ENCODE assay signal across 12 cellular contexts in the genomic region with DNA sequence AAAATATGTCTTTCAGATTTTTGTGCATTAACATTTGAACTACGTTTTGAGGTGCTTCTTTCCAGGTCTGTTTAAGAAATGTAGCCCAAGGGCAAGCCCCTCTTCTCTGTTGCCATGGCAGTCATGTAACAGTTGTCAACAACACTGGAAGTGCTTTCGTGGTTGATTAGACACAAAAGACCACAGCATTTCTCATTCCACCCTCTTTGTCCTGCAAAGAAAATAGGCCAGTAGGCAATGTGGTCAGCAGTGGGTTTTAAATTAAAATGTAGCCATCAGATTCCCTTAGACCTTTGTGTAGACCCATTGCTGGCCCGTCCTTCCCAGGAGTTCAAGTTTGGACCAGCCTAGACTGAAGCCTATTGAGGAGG. TPM values are rescaled to one million over a fixed set of nuclear protein-coding genes. Genes with fewer than 3 reads are reported as not detected.
A peak's percentile ranks its signal among the peaks of the same experiment; 100 is the strongest.
DNase-seq lines count a peak whose midpoint lies in the region; ATAC-seq and TF ChIP-seq lines count a peak whose summit lies in the region.
"Had no signal": no experiment of that assay in that cellular context is flagged by ENCODE, and none has a peak within 500 bp of the region (broad histone marks: within the 10 kb centered on the region; RNA-seq: fewer than 3 reads in every experiment).

No MANE protein-coding gene starts in this region.

- H3K79me2 ChIP-seq in GM23338 (replicated peaks; ENCODE audit: insufficient read depth) (peaks cover 6% of the 10 kb centered on the region; the same call in 1 of the 2 replicates), GM23248 (ENCODE audit: insufficient read depth) (no peaks in the 10 kb centered on the region)

- H3K36me3 ChIP-seq in GM23338 (ENCODE audit: insufficient read depth) = no peaks in the 10 kb centered on the region
- no peaks in the 10 kb centered on the region for H3K36me3 ChIP-seq in GM23248 (ENCODE audit: low read depth)
- H3K36me3 ChIP-seq: left ventricle myocardium inferior had no signal

- in situ Hi-C loops in GM23248 (cut with MboI) = no loop called here

- H3K4me3 ChIP-seq in GM23338 (no peak overlapping the region), GM23248 (no peak overlapping the region)
- H3K4me3 ChIP-seq: left ventricle myocardium inferior, SK-N-MC had no signal

- H3K9me3 Mint-ChIP-seq in GM23338 = no peaks in the 10 kb centered on the region

- H3K27me3 ChIP-seq in GM23338 (ENCODE audit: insufficient read depth) = no peaks in the 10 kb centered on the region
- H3K27me3 ChIP-seq in GM23248 (replicated peaks; ENCODE audit: insufficient read depth) = no peaks in the 10 kb centered on the region

- H3K9me3 ChIP-seq in GM23248 (ENCODE audit: low read depth) = no peaks in the 10 kb centered on the region
- H3K9me3 ChIP-seq: left ventricle myocardium inferior had no signal

- ATAC-seq in GM23338 (peak; percentile 18), HG03095 (IDR thresholded peaks at IDR 0.05; ENCODE audit: unreplicated experiment) (no peak), GM21528 (IDR thresholded peaks at IDR 0.05; ENCODE audit: low FRiP score, unreplicated experiment) (no peak)

- DNase-seq in EH (ENCODE audit: low read depth) (peak; percentile 20), GM23338 (ENCODE audit: low spot score) (peak; percentile 64), NCI-H69 (lab: John Stamatoyannopoulos, UW) (peak; percentile 19), kidney tubule cell (ENCODE audit: low spot score) (peak; percentile 75), GM23248 (no peak)
- no peak for DNase-seq in activated CD8-positive, alpha-beta memory T cell treated with anti-CD3 and anti-CD28 coated beads, Interleukin-2, amount 50 U/mL, for 4 hours
- DNase-seq: left ventricle myocardium inferior; stimulated activated CD4-positive, alpha-beta T cell treated with anti-CD3 and anti-CD28 coated beads, Interleukin-2, amount 100 ng/mL, for 24 hours had no signal

- H3K9me2 ChIP-seq in GM23338 (ENCODE audit: insufficient read depth) (no peaks in the 10 kb centered on the region), GM23248 (ENCODE audit: insufficient read depth) (no peaks in the 10 kb centered on the region)

- peaks cover 10% of the 10 kb centered on the region for H3K4me1 Mint-ChIP-seq in GM23338

- H3K4me1 ChIP-seq in GM23338 (ENCODE audit: insufficient read depth) (no peaks in the 10 kb centered on the region), GM23248 (ENCODE audit: insufficient read depth) (peaks cover 16% of the 10 kb centered on the region)

- peaks cover 5% of the 10 kb centered on the region; the same call in 1 of the 2 replicates for H4K20me1 ChIP-seq in GM23338 (replicated peaks; ENCODE audit: insufficient read depth)
- H4K20me1 ChIP-seq in GM23248 (ENCODE audit: insufficient read depth) = no peaks in the 10 kb centered on the region

- WGBS in GM23248 (ENCODE audit: low coverage in 1 of 2, low lambda C conversion rate in 2 of 2, missing lambda C conversion rate in 2 of 2), 2 experiments = 63 to 67% methylated on average over 3 of the region's 3 CpGs

- peaks cover 2% of the 10 kb centered on the region for H3K27me3 Mint-ChIP-seq in GM23338 (ENCODE audit: insufficient read depth, low read depth, poor library complexity)

- H3K36me3 Mint-ChIP-seq in GM23338 (ENCODE audit: low read depth) = no peaks in the 10 kb centered on the region; the same call in 1 of the 3 replicates

- no peak overlapping the region for H3K4me2 ChIP-seq in GM23338
- H3K4me2 ChIP-seq in GM23248 (ENCODE audit: unreplicated experiment) = no peak overlapping the region
- H3K4me2 ChIP-seq: KMS-11 had no signal

- no peak overlapping the region for H3K9ac ChIP-seq in GM23248
- H3K9ac ChIP-seq: KMS-11 had no signal

- H3F3A ChIP-seq in GM23338 (replicated peaks; ENCODE audit: low read depth) (no peaks in the 10 kb centered on the region), GM23248 (ENCODE audit: insufficient read depth) (peaks cover 12% of the 10 kb centered on the region)

- no peak overlapping the region for H3K4me3 Mint-ChIP-seq in GM23338

- H2AFZ ChIP-seq in GM23338 (no peak overlapping the region), GM23248 (no peak overlapping the region)

- H3K27ac ChIP-seq in GM23338 (ENCODE audit: low read depth) (no peak overlapping the region), GM23248 (no peak overlapping the region)
- H3K27ac ChIP-seq: KMS-11, left ventricle myocardium inferior, SK-N-MC had no signal

- TF ChIP-seq CTCF in GM23338 (conservative IDR thresholded peaks at IDR 0.05; ENCODE audit: low read depth in 2 of 2) = no peak

- peak overlapping the region; percentile 85; the same call in 1 of the 2 replicates for H3K27ac Mint-ChIP-seq in GM23338

TF ChIP-seq in GM23338, 12 proteins besides CTCF, POLR2A, EP300 and RAD21 (continues in another document):
- TF ChIP-seq JUNB (IDR thresholded peaks at IDR 0.05; ENCODE audit: unreplicated experiment) = no peak
- TF ChIP-seq EZH2phosphoT487 (IDR thresholded peaks at IDR 0.05; ENCODE audit: unreplicated experiment) = no peak
- TF ChIP-seq STAT1 (IDR thresholded peaks at IDR 0.05; ENCODE audit: unreplicated experiment) = no peak
- TF ChIP-seq POLR2AphosphoS5 (IDR thresholded peaks at IDR 0.05; ENCODE audit: low read depth) = no peak
- TF ChIP-seq, protein P1, sequence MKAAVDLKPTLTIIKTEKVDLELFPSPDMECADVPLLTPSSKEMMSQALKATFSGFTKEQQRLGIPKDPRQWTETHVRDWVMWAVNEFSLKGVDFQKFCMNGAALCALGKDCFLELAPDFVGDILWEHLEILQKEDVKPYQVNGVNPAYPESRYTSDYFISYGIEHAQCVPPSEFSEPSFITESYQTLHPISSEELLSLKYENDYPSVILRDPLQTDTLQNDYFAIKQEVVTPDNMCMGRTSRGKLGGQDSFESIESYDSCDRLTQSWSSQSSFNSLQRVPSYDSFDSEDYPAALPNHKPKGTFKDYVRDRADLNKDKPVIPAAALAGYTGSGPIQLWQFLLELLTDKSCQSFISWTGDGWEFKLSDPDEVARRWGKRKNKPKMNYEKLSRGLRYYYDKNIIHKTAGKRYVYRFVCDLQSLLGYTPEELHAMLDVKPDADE (IDR thresholded peaks at IDR 0.05) = no peak
- TF ChIP-seq EZH2 (IDR thresholded peaks at IDR 0.05; ENCODE audit: low read depth, unreplicated experiment) = no peak
- TF ChIP-seq ZNF331 (CRISPR knock-in tag; IDR thresholded peaks at IDR 0.05; ENCODE audit: low read depth) = no peak
- TF ChIP-seq CREB1 (CRISPR knock-in tag; IDR thresholded peaks at IDR 0.05; ENCODE audit: low read depth) = no peak
- TF ChIP-seq ZNF114 (CRISPR knock-in tag; IDR thresholded peaks at IDR 0.05) = no peak
- no peak for TF ChIP-seq NANOG (IDR thresholded peaks at IDR 0.05; ENCODE audit: borderline replicate concordance)
- TF ChIP-seq, protein P2, sequence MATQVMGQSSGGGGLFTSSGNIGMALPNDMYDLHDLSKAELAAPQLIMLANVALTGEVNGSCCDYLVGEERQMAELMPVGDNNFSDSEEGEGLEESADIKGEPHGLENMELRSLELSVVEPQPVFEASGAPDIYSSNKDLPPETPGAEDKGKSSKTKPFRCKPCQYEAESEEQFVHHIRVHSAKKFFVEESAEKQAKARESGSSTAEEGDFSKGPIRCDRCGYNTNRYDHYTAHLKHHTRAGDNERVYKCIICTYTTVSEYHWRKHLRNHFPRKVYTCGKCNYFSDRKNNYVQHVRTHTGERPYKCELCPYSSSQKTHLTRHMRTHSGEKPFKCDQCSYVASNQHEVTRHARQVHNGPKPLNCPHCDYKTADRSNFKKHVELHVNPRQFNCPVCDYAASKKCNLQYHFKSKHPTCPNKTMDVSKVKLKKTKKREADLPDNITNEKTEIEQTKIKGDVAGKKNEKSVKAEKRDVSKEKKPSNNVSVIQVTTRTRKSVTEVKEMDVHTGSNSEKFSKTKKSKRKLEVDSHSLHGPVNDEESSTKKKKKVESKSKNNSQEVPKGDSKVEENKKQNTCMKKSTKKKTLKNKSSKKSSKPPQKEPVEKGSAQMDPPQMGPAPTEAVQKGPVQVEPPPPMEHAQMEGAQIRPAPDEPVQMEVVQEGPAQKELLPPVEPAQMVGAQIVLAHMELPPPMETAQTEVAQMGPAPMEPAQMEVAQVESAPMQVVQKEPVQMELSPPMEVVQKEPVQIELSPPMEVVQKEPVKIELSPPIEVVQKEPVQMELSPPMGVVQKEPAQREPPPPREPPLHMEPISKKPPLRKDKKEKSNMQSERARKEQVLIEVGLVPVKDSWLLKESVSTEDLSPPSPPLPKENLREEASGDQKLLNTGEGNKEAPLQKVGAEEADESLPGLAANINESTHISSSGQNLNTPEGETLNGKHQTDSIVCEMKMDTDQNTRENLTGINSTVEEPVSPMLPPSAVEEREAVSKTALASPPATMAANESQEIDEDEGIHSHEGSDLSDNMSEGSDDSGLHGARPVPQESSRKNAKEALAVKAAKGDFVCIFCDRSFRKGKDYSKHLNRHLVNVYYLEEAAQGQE (IDR thresholded peaks at IDR 0.05; ENCODE audit: unreplicated experiment) = no peak

RNA-seq across cellular contexts. Expression of a gene that starts 35.4 kb away (rescaled TPM):
- 11.7 and 14.4 TPM in 2 replicates for total RNA-seq in GM23338 (2014; rRNA removed; shearing (Covaris generic))
- polyA plus RNA-seq in GM23338 (2016; fragmentation: Nextera tagmentation; extraction: Ambion mirVana) = 3.3 and 4.4 TPM in 2 replicates
- total RNA-seq in GM23248 (2014; rRNA removed; shearing (Covaris generic)) = 11.7 and 12.9 TPM in 2 replicates
- 13.8 and 14.7 TPM in 2 replicates for polyA plus RNA-seq in GM23248 (2016; fragmentation: Nextera tagmentation; extraction: Ambion mirVana)

Comparison
In these comparisons a context has a peak if more than half of its experiments do, and no peak if none do; other contexts are left out.
1. DNase-seq: peak in EH (single experiment), GM23338 (single experiment), NCI-H69 (single experiment) and kidney tubule cell (single experiment); none in activated CD8-positive, alpha-beta memory T cell treated with anti-CD3 and anti-CD28 coated beads, Interleukin-2, amount 50 U/mL, for 4 hours (single experiment) and GM23248 (single experiment).